ENCODE assay signal across 37 cellular contexts in genomic region chr9:91657501-91657900, GRCh38.
"Had no signal": no experiment of that assay in that cellular context is flagged by ENCODE, and none has a peak within 500 bp of the region (broad histone marks: within the 10 kb centered on the region; RNA-seq: fewer than 3 reads in every experiment).

No MANE protein-coding gene starts in this region.

- H3K9me3 ChIP-seq: ascending aorta had no signal

- H3K4me3 Mint-ChIP-seq: activated B cell treated with CpG ODN at 0.5 μM for 24 hours; activated CD4-positive, alpha-beta memory T cell treated with anti-CD3 and anti-CD28 coated beads for 36 hours; activated CD4-positive, alpha-beta T cell treated with anti-CD3 and anti-CD28 coated beads, Interleukin-2, amount 10 ng/mL, durations not matched to agents 24 days and 14 days; activated CD8-positive, alpha-beta T cell treated with anti-CD3 and anti-CD28 coated beads for 36 hours; activated naive CD4-positive, alpha-beta T cell treated with anti-CD3 and anti-CD28 coated beads for 36 hours; activated naive CD4-positive, alpha-beta T cell treated with anti-CD3 and anti-CD28 coated beads, Interleukin-2, amount 50 U/mL, for 24 hours; activated naive CD8-positive, alpha-beta T cell; activated naive CD8-positive, alpha-beta T cell treated with anti-CD3 and anti-CD28 coated beads, Interleukin-2, amount 10 ng/mL, durations not matched to agents 7 days and 5 days; activated naive CD8-positive, alpha-beta T cell treated with anti-CD3 and anti-CD28 coated beads, Interleukin-2, amount 50 U/mL, for 24 hours; activated T-cell treated with anti-CD3 and anti-CD28 coated beads, Interleukin-2, amount 50 U/mL, for 4 hours; activated T-cell treated with anti-CD3 and anti-CD28 coated beads, Interleukin-2, amount 50 U/mL, for 72 hours; activated T-helper 1 cell treated with anti-CD3 and anti-CD28 coated beads, Interleukin-12 subunit alpha, Interleukin-12 subunit beta, Interleukin-2, Interleukin-4 antibody, amounts not matched to agents 30 ng/mL and 10 ng/mL and 1 ng/mL, durations not matched to agents 14 hours and 24 hours and 36 hours; activated T-helper 17 cell treated with anti-CD3 and anti-CD28 coated beads, Interleukin-2, amount 50 U/mL, for 72 hours; brain; central memory CD8-positive, alpha-beta T cell; T-helper 1 cell treated with Interleukin-12 subunit alpha and Interleukin-12 subunit beta and Interleukin-4 antibody, amounts not matched to agents 30 μg/mL and 1 μg/mL, for 36 hours; T-helper 2 cell treated with Interferon-gamma antibody and Interleukin-4, amounts not matched to agents 5 μg/mL and 100 μg/mL, for 36 hours had no signal

- H3K36me3 Mint-ChIP-seq: activated CD4-positive, alpha-beta memory T cell treated with anti-CD3 and anti-CD28 coated beads for 36 hours; activated naive CD4-positive, alpha-beta T cell treated with anti-CD3 and anti-CD28 coated beads, Interleukin-2, amount 50 U/mL, for 24 hours; activated naive CD8-positive, alpha-beta T cell; activated naive CD8-positive, alpha-beta T cell treated with anti-CD3 and anti-CD28 coated beads, Interleukin-2, amount 10 ng/mL, durations not matched to agents 7 days and 5 days; brain had no signal

- H3K9me3 Mint-ChIP-seq: activated B cell treated with CpG ODN at 0.5 μM for 24 hours; activated CD4-positive, alpha-beta memory T cell treated with anti-CD3 and anti-CD28 coated beads for 36 hours; activated CD4-positive, alpha-beta T cell treated with anti-CD3 and anti-CD28 coated beads, Interleukin-2, amount 10 ng/mL, durations not matched to agents 24 days and 14 days; activated CD8-positive, alpha-beta T cell treated with anti-CD3 and anti-CD28 coated beads for 36 hours; activated naive CD4-positive, alpha-beta T cell treated with anti-CD3 and anti-CD28 coated beads for 36 hours; activated naive CD4-positive, alpha-beta T cell treated with anti-CD3 and anti-CD28 coated beads, Interleukin-2, amount 50 U/mL, for 24 hours; activated naive CD8-positive, alpha-beta T cell treated with anti-CD3 and anti-CD28 coated beads, Interleukin-2, amount 10 ng/mL, durations not matched to agents 7 days and 5 days; activated naive CD8-positive, alpha-beta T cell treated with anti-CD3 and anti-CD28 coated beads, Interleukin-2, amount 50 U/mL, for 24 hours; activated T-cell treated with anti-CD3 and anti-CD28 coated beads, Interleukin-2, amount 50 U/mL, for 4 hours; activated T-cell treated with anti-CD3 and anti-CD28 coated beads, Interleukin-2, amount 50 U/mL, for 72 hours; activated T-helper 1 cell treated with anti-CD3 and anti-CD28 coated beads, Interleukin-12 subunit alpha, Interleukin-12 subunit beta, Interleukin-2, Interleukin-4 antibody, amounts not matched to agents 30 ng/mL and 10 ng/mL and 1 ng/mL, durations not matched to agents 14 hours and 24 hours and 36 hours; activated T-helper 17 cell treated with anti-CD3 and anti-CD28 coated beads, Interleukin-2, amount 50 U/mL, for 72 hours; central memory CD8-positive, alpha-beta T cell; T-helper 1 cell treated with Interleukin-12 subunit alpha and Interleukin-12 subunit beta and Interleukin-4 antibody, amounts not matched to agents 30 μg/mL and 1 μg/mL, for 36 hours; T-helper 2 cell treated with Interferon-gamma antibody and Interleukin-4, amounts not matched to agents 5 μg/mL and 100 μg/mL, for 36 hours had no signal

- H3K4me1 Mint-ChIP-seq: activated B cell treated with CpG ODN at 0.5 μM for 24 hours; activated CD4-positive, alpha-beta T cell treated with anti-CD3 and anti-CD28 coated beads, Interleukin-2, amount 10 ng/mL, durations not matched to agents 24 days and 14 days; activated naive CD4-positive, alpha-beta T cell treated with anti-CD3 and anti-CD28 coated beads, Interleukin-2, amount 50 U/mL, for 24 hours; activated naive CD8-positive, alpha-beta T cell treated with anti-CD3 and anti-CD28 coated beads, Interleukin-2, amount 10 ng/mL, durations not matched to agents 7 days and 5 days; activated naive CD8-positive, alpha-beta T cell treated with anti-CD3 and anti-CD28 coated beads, Interleukin-2, amount 50 U/mL, for 24 hours; activated T-helper 17 cell treated with anti-CD3 and anti-CD28 coated beads, Interleukin-2, amount 50 U/mL, for 72 hours; central memory CD8-positive, alpha-beta T cell had no signal

- H3K27me3 ChIP-seq: ascending aorta, cardiac muscle cell had no signal

- H3K4me1 ChIP-seq: ascending aorta had no signal

- H3K4me3 ChIP-seq: ascending aorta, cardiac muscle cell had no signal

- H3K27ac Mint-ChIP-seq: activated B cell treated with CpG ODN at 0.5 μM for 24 hours; activated CD4-positive, alpha-beta memory T cell treated with anti-CD3 and anti-CD28 coated beads for 36 hours; activated CD4-positive, alpha-beta T cell treated with anti-CD3 and anti-CD28 coated beads, Interleukin-2, amount 10 ng/mL, durations not matched to agents 24 days and 14 days; activated CD8-positive, alpha-beta T cell treated with anti-CD3 and anti-CD28 coated beads for 36 hours; activated naive CD4-positive, alpha-beta T cell treated with anti-CD3 and anti-CD28 coated beads for 36 hours; activated naive CD4-positive, alpha-beta T cell treated with anti-CD3 and anti-CD28 coated beads, Interleukin-2, amount 50 U/mL, for 24 hours; activated naive CD8-positive, alpha-beta T cell; activated naive CD8-positive, alpha-beta T cell treated with anti-CD3 and anti-CD28 coated beads, Interleukin-2, amount 10 ng/mL, durations not matched to agents 7 days and 5 days; activated naive CD8-positive, alpha-beta T cell treated with anti-CD3 and anti-CD28 coated beads, Interleukin-2, amount 50 U/mL, for 24 hours; activated T-cell treated with anti-CD3 and anti-CD28 coated beads, Interleukin-2, amount 50 U/mL, for 72 hours; activated T-helper 1 cell treated with anti-CD3 and anti-CD28 coated beads, Interleukin-12 subunit alpha, Interleukin-12 subunit beta, Interleukin-2, Interleukin-4 antibody, amounts not matched to agents 30 ng/mL and 10 ng/mL and 1 ng/mL, durations not matched to agents 14 hours and 24 hours and 36 hours; activated T-helper 17 cell treated with anti-CD3 and anti-CD28 coated beads, Interleukin-2, amount 50 U/mL, for 72 hours; brain; T-helper 1 cell treated with Interleukin-12 subunit alpha and Interleukin-12 subunit beta and Interleukin-4 antibody, amounts not matched to agents 30 μg/mL and 1 μg/mL, for 36 hours; T-helper 2 cell treated with Interferon-gamma antibody and Interleukin-4, amounts not matched to agents 5 μg/mL and 100 μg/mL, for 36 hours had no signal

- ATAC-seq: activated CD8-positive, alpha-beta T cell treated with anti-CD3 and anti-CD28 coated beads for 36 hours; activated naive CD8-positive, alpha-beta T cell treated with anti-CD3 and anti-CD28 coated beads, Interleukin-2, amount 50 U/mL, for 24 hours; activated T-cell treated with anti-CD3 and anti-CD28 coated beads, Interleukin-2, amount 50 U/mL, for 4 hours; activated T-cell treated with anti-CD3 and anti-CD28 coated beads, Interleukin-2, amount 50 U/mL, for 72 hours; activated T-helper 17 cell treated with anti-CD3 and anti-CD28 coated beads, Interleukin-2, amount 50 U/mL, for 72 hours had no signal

- H3K27ac ChIP-seq: ascending aorta, cardiac muscle cell, VCaP had no signal

- DNase-seq: activated B cell treated with CpG ODN at 0.5 μM for 24 hours; activated CD4-positive, alpha-beta memory T cell treated with anti-CD3 and anti-CD28 coated beads for 36 hours; activated CD4-positive, alpha-beta T cell treated with anti-CD3 and anti-CD28 coated beads for 4 hours; activated CD4-positive, alpha-beta T cell treated with anti-CD3 and anti-CD28 coated beads, Interleukin-2, amount 10 ng/mL, durations not matched to agents 24 days and 14 days; activated CD4-positive, alpha-beta T cell treated with anti-CD3 and anti-CD28 coated beads, Interleukin-2, amount 50 U/mL, for 1 hour; activated CD4-positive, alpha-beta T cell treated with anti-CD3 and anti-CD28 coated beads, Interleukin-2, amount 50 U/mL, for 4 hours; activated CD4-positive, CD25-positive, alpha-beta regulatory T cell treated with anti-CD3 and anti-CD28 coated beads, Interleukin-2, amount 50 U/mL, for 72 hours; activated CD8-positive, alpha-beta memory T cell treated with anti-CD3 and anti-CD28 coated beads, Interleukin-2, amount 50 U/mL, for 4 hours; activated CD8-positive, alpha-beta T cell treated with anti-CD3 and anti-CD28 coated beads for 36 hours; activated effector memory CD4-positive, alpha-beta T cell treated with anti-CD3 and anti-CD28 coated beads, Interleukin-2, amount 50 U/mL, for 16 hours; activated gamma-delta T cell treated with Interleukin-2 at 50 U/mL for 16 hours; activated naive CD4-positive, alpha-beta T cell; activated naive CD4-positive, alpha-beta T cell treated with anti-CD3 and anti-CD28 coated beads for 36 hours; activated naive CD8-positive, alpha-beta T cell treated with anti-CD3 and anti-CD28 coated beads, Interleukin-2, amount 10 ng/mL, durations not matched to agents 7 days and 5 days; activated naive CD8-positive, alpha-beta T cell treated with anti-CD3 and anti-CD28 coated beads, Interleukin-2, amount 50 U/mL, for 24 hours; activated T-cell treated with anti-CD3 and anti-CD28 coated beads for 4 hours; activated T-cell treated with anti-CD3 and anti-CD28 coated beads, Interleukin-2, amount 50 U/mL, for 1 hour; activated T-cell treated with anti-CD3 and anti-CD28 coated beads, Interleukin-2, amount 50 U/mL, for 4 hours; activated T-cell treated with anti-CD3 and anti-CD28 coated beads, Interleukin-2, amount 50 U/mL, for 72 hours; amygdala; anterior cingulate cortex; caudate nucleus; SW 1271; T-helper 1 cell; T-helper 2 cell; T-helper 9 cell had no signal

- H3K36me3 ChIP-seq: ascending aorta, cardiac muscle cell had no signal
